22 cellular contexts compared by ENCODE assay signal in the genomic region with DNA sequence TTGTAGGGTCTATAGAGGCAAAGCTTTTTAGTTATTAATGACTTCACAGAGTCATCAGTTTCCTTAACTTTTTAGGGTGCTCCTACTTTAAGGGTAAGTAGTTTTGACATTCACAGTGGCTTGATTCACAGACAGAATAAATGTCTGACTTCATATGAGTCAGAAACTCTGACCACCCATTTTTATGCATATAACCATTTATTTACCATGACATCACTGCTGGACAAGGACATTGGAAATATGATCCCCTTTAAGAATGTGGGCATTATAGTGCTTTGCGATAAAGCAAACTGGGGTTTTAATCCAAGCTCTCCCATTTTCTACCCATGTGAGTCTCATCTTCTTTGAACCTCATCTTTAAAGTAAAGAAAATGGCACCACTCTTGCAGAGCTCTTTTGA.
DNase-seq lines count a peak whose midpoint lies in the region; FAIRE-seq and TF ChIP-seq lines count a peak whose summit lies in the region.
"Had no signal": no experiment of that assay in that cellular context is flagged by ENCODE, and none has a peak within 500 bp of the region (broad histone marks: within the 10 kb centered on the region; RNA-seq: fewer than 3 reads in every experiment).

No MANE protein-coding gene starts in this region.

- FAIRE-seq in bronchial epithelial cell (lab: Jason Lieb, UNC) (no peak), GM19239 (lab: Jason Lieb, UNC) (no peak)
- FAIRE-seq: endothelial cell of umbilical vein, H1, keratinocyte had no signal

- H3K4me3 ChIP-seq in bronchial epithelial cell (ENCODE audit: low read depth, low read length) = no peak overlapping the region
- H3K4me3 ChIP-seq: coronary artery, heart right ventricle, SJCRH30, testis had no signal

- H3K27me3 ChIP-seq in bronchial epithelial cell (ENCODE audit: control insufficient read depth, insufficient read depth, low read length) = no peaks in the 10 kb centered on the region
- H3K27me3 ChIP-seq: SJCRH30, testis had no signal

- H3K36me3 ChIP-seq in bronchial epithelial cell (ENCODE audit: control insufficient read depth, insufficient read depth, low read length) = no peaks in the 10 kb centered on the region
- H3K36me3 ChIP-seq: heart right ventricle, SJCRH30 had no signal

- no peak for TF ChIP-seq CTCF in bronchial epithelial cell (IDR thresholded peaks at IDR 0.05; ENCODE audit: insufficient read depth, low read length, severe bottlenecking)

- peak; percentile 52 for DNase-seq in ELR (ENCODE audit: low read depth)
- DNase-seq in M059J (ENCODE audit: low read depth) = peak; percentile 30
- peak; percentile 74 for DNase-seq in bronchial epithelial cell (ENCODE audit: low read depth)
- DNase-seq in non-pigmented ciliary epithelial cell (ENCODE audit: low read depth) = peak; percentile 42
- no peak for DNase-seq in GM19239 (ENCODE audit: insufficient read length, low spot score)
- no peak for DNase-seq in cerebellum (ENCODE audit: low spot score)
- no peak for DNase-seq in DMS 273 (lab: John Stamatoyannopoulos, UW; ENCODE audit: unreplicated experiment)
- no peak for DNase-seq in hypothalamus (lab: John Stamatoyannopoulos, UW)
- DNase-seq: activated CD4-positive, alpha-beta T cell treated with anti-CD3 and anti-CD28 coated beads for 36 hours; activated effector memory CD4-positive, alpha-beta T cell treated with Interleukin-2 at 50 U/mL for 16 hours; Calu3; heart right ventricle; mesendoderm; NCI-H1105 treated with DMSO at 0.1 percent for 48 hours; NCI-H2227 treated with DMSO at 0.1 percent for 48 hours; posterior cingulate gyrus; testis had no signal

Comparison
In these comparisons a context has a peak if more than half of its experiments do, and no peak if none do; other contexts are left out.
1. DNase-seq: peak in ELR (single experiment), M059J (single experiment), bronchial epithelial cell (single experiment) and non-pigmented ciliary epithelial cell (single experiment); none in GM19239 (single experiment), cerebellum (single experiment), DMS 273 (single experiment) and hypothalamus (0 of 51).